ENCODE assay signal across 1 cellular context in genomic region chr17:36510636-36511035, GRCh38.
A peak's percentile ranks its signal among the peaks of the same experiment; 100 is the strongest.
TF ChIP-seq lines count a peak whose summit lies in the region.

No MANE protein-coding gene starts in this region.

TF ChIP-seq in K562, 482 proteins besides CTCF, POLR2A, EP300 and RAD21:
- TF ChIP-seq CREB1 (IDR thresholded peaks at IDR 0.05), result no peak
- TF ChIP-seq CREB1 (CRISPR knock-in tag; IDR thresholded peaks at IDR 0.05), result no peak
- TF ChIP-seq GABPB1 (CRISPR knock-in tag; IDR thresholded peaks at IDR 0.05), result no peak
- no peak for TF ChIP-seq NUFIP1 (IDR thresholded peaks at IDR 0.05; ENCODE audit: partially characterized antibody)
- no peak for TF ChIP-seq SMARCC2 (IDR thresholded peaks at IDR 0.05; ENCODE audit: low read depth)
- TF ChIP-seq RBM25 (IDR thresholded peaks at IDR 0.05; ENCODE audit: low read depth, low read length, severe bottlenecking), result no peak
- TF ChIP-seq POLR2G (IDR thresholded peaks at IDR 0.05; ENCODE audit: low read depth, low read length), result peak; percentile 55
- no peak for TF ChIP-seq RBBP5 (IDR thresholded peaks at IDR 0.05; ENCODE audit: borderline replicate concordance, insufficient read depth, low read length, poor library complexity, severe bottlenecking)
- TF ChIP-seq RBFOX2 (IDR thresholded peaks at IDR 0.05; ENCODE audit: low read depth, low read length), result peak; percentile 44
- TF ChIP-seq KAT7 (CRISPR knock-in tag; IDR thresholded peaks at IDR 0.05; ENCODE audit: borderline replicate concordance), result no peak
- TF ChIP-seq DEAF1 (CRISPR knock-in tag; IDR thresholded peaks at IDR 0.05), result no peak
- TF ChIP-seq PRDM10 (IDR thresholded peaks at IDR 0.05; ENCODE audit: partially characterized antibody), result no peak
- TF ChIP-seq ARID4B (CRISPR knock-in tag; IDR thresholded peaks at IDR 0.05), result no peak
- no peak for TF ChIP-seq MXD1 (CRISPR knock-in tag; IDR thresholded peaks at IDR 0.05; ENCODE audit: borderline replicate concordance, poor library complexity, severe bottlenecking)
